Comparison of ENCODE assay signal across 12 cellular contexts in genomic region chr20:44542902-44543301, GRCh38.
"Had no signal": no experiment of that assay in that cellular context is flagged by ENCODE, and none has a peak within 500 bp of the region (broad histone marks: within the 10 kb centered on the region; RNA-seq: fewer than 3 reads in every experiment).

No MANE protein-coding gene starts in this region.

- H3K36me3 ChIP-seq: thoracic aorta had no signal

- H3K27ac ChIP-seq: thoracic aorta had no signal

- H3K4me3 ChIP-seq: thoracic aorta had no signal

- ATAC-seq: activated CD4-positive, CD25-positive, alpha-beta regulatory T cell treated with anti-CD3 and anti-CD28 coated beads, Interleukin-2, amount 50 U/mL, for 24 hours; natural killer cell treated with Interleukin-12 subunit alpha and Interleukin-12 subunit beta and Interleukin-15 and Interleukin-18, amount 100 ng/mL, for 72 hours; stimulated activated naive CD8-positive, alpha-beta T cell treated with anti-CD3 and anti-CD28 coated beads, Interleukin-15, Interleukin-2, amounts not matched to agents 100 U/mL and 50 U/mL, for 24 hours had no signal

- DNase-seq: activated T-cell treated with anti-CD3 and anti-CD28 coated beads, Interleukin-2, amount 50 U/mL, for 1 hour; amniotic stem cell; cerebellar nuclear complex; glutamatergic neuron; occipital lobe; stimulated activated CD4-positive, alpha-beta T cell treated with anti-CD3 and anti-CD28 coated beads, Interleukin-4, amount 100 ng/mL, for 1 hour; stimulated activated CD8-positive, alpha-beta memory T cell treated with anti-CD3 and anti-CD28 coated beads, Interleukin-4, amount 100 ng/mL, for 48 hours; stimulated activated naive CD8-positive, alpha-beta T cell treated with anti-CD3 and anti-CD28 coated beads, Interleukin-15, Interleukin-2, amounts not matched to agents 100 U/mL and 50 U/mL, for 24 hours; T-helper 2 cell had no signal

- H3K9me3 ChIP-seq: thoracic aorta had no signal
